ENCODE assay signal across 24 cellular contexts in genomic region chr2:159177357-159177756, GRCh38.
DNase-seq lines count a peak whose midpoint lies in the region; ATAC-seq and TF ChIP-seq lines count a peak whose summit lies in the region.
"Had no signal": no experiment of that assay in that cellular context is flagged by ENCODE, and none has a peak within 500 bp of the region (broad histone marks: within the 10 kb centered on the region; RNA-seq: fewer than 3 reads in every experiment).

No MANE protein-coding gene starts in this region.

- DNase-seq in left ventricle myocardium inferior (no peak), right cardiac atrium (no peak), endothelial cell (ENCODE audit: low spot score) (no peak), neural crest cell (ENCODE audit: low read depth, low spot score) (no peak), SK-N-DZ (ENCODE audit: low spot score) (no peak), NOMO-1 treated with dmso at 0.1 percent for 144 hours (lab: John Stamatoyannopoulos, UW; ENCODE audit: unreplicated experiment) (no peak)
- DNase-seq in activated effector memory CD4-positive, alpha-beta T cell treated with Interleukin-2 at 50 U/mL for 16 hours = no peak
- DNase-seq: ACHN; AML-193; BE2C; CD4-positive, alpha-beta T cell; CD8-positive, alpha-beta memory T cell; DMS 273 treated with DMSO at 0.1 percent for 48 hours; DMS79; EL; GDM1; GM23248; H9 had no signal

- TF ChIP-seq CTCF in left ventricle myocardium inferior (IDR thresholded peaks at IDR 0.05; ENCODE audit: borderline replicate concordance) = no peak
- no peak for TF ChIP-seq CTCF in VCaP (conservative IDR thresholded peaks at IDR 0.05)
- no peak for TF ChIP-seq CTCF in endothelial cell (IDR thresholded peaks at IDR 0.05; ENCODE audit: unreplicated experiment)
- TF ChIP-seq CTCF in neural crest cell (conservative IDR thresholded peaks at IDR 0.05) = no peak

- H3K9me3 ChIP-seq in left ventricle myocardium inferior (replicated peaks) (no peaks in the 10 kb centered on the region), right cardiac atrium (ENCODE audit: control insufficient read depth, low read length) (no peaks in the 10 kb centered on the region)
- H3K9me3 ChIP-seq: BE2C; BLaER1 treated with 17β-estradiol and CSF1 and Interleukin-3, amounts not matched to agents 10 nM and 100 nM had no signal

- H3K27me3 ChIP-seq in left ventricle myocardium inferior (ENCODE audit: low read depth) = no peaks in the 10 kb centered on the region
- no peaks in the 10 kb centered on the region for H3K27me3 ChIP-seq in right cardiac atrium (ENCODE audit: control insufficient read depth, insufficient read depth)
- H3K27me3 ChIP-seq: BE2C; BLaER1 treated with 17β-estradiol and CSF1 and Interleukin-3, amounts not matched to agents 10 nM and 100 nM had no signal

- H3K27ac ChIP-seq in left ventricle myocardium inferior (replicated peaks) (peak overlapping the region; percentile 43), right cardiac atrium (ENCODE audit: low read length) (no peak overlapping the region), VCaP (peak overlapping the region; percentile 42)
- H3K27ac ChIP-seq: 22Rv1; BLaER1 treated with 17β-estradiol and CSF1 and Interleukin-3, amounts not matched to agents 10 nM and 100 nM; GM23248 had no signal

- H3K36me3 Mint-ChIP-seq in endothelial cell (ENCODE audit: low read depth, unreplicated experiment) = peaks cover 73% of the 10 kb centered on the region
- H3K36me3 Mint-ChIP-seq in neural crest cell (ENCODE audit: low read depth) = peaks cover 10% of the 10 kb centered on the region
- H3K36me3 Mint-ChIP-seq: CD14-positive monocyte had no signal

- H3K36me3 ChIP-seq in left ventricle myocardium inferior = peaks cover 80% of the 10 kb centered on the region
- H3K36me3 ChIP-seq: BLaER1 treated with 17β-estradiol and CSF1 and Interleukin-3, amounts not matched to agents 10 nM and 100 nM had no signal

- peaks cover 15% of the 10 kb centered on the region for H3K27me3 Mint-ChIP-seq in endothelial cell (ENCODE audit: unreplicated experiment)
- no peaks in the 10 kb centered on the region for H3K27me3 Mint-ChIP-seq in neural crest cell (ENCODE audit: low read depth)
- H3K27me3 Mint-ChIP-seq: CD4-positive, alpha-beta T cell had no signal

- H3K27ac Mint-ChIP-seq in endothelial cell (ENCODE audit: unreplicated experiment) (no peak overlapping the region), neural crest cell (ENCODE audit: unreplicated experiment) (peak overlapping the region; percentile 35)
- H3K27ac Mint-ChIP-seq: CD14-positive monocyte; CD4-positive, alpha-beta T cell; H9 had no signal

- H3K9me3 Mint-ChIP-seq in endothelial cell (ENCODE audit: unreplicated experiment) (no peaks in the 10 kb centered on the region), neural crest cell (no peaks in the 10 kb centered on the region)
- H3K9me3 Mint-ChIP-seq: CD14-positive monocyte; CD4-positive, alpha-beta T cell; CD8-positive, alpha-beta memory T cell; H9 had no signal

- H3K4me1 Mint-ChIP-seq in endothelial cell (ENCODE audit: unreplicated experiment) (peaks cover 6% of the 10 kb centered on the region), neural crest cell (peaks cover 23% of the 10 kb centered on the region)
- H3K4me1 Mint-ChIP-seq: CD14-positive monocyte; CD8-positive, alpha-beta memory T cell; H9 had no signal

- H3K4me3 Mint-ChIP-seq in endothelial cell (ENCODE audit: unreplicated experiment) (peak overlapping the region; percentile 10), neural crest cell (no peak overlapping the region)
- H3K4me3 Mint-ChIP-seq: CD14-positive monocyte; CD4-positive, alpha-beta T cell; CD8-positive, alpha-beta memory T cell; H9 had no signal

- WGBS in right cardiac atrium = 90% methylated on average over 3 of the region's 3 CpGs

- no peak for ATAC-seq in right cardiac atrium
- ATAC-seq: GM12878, HCT116 had no signal

- H3K4me1 ChIP-seq in left ventricle myocardium inferior = peaks cover 62% of the 10 kb centered on the region
- peaks cover 2% of the 10 kb centered on the region for H3K4me1 ChIP-seq in right cardiac atrium (ENCODE audit: control insufficient read depth, insufficient read depth, low read length)
- H3K4me1 ChIP-seq: BE2C had no signal

- no peak overlapping the region for H3K4me3 ChIP-seq in left ventricle myocardium inferior
- H3K4me3 ChIP-seq in right cardiac atrium (ENCODE audit: low read length) = no peak overlapping the region
- H3K4me3 ChIP-seq: BLaER1 treated with 17β-estradiol and CSF1 and Interleukin-3, amounts not matched to agents 10 nM and 100 nM; GM12878; GM23248 had no signal

- intact Hi-C loops in left ventricle myocardium inferior (cut with micrococcal nuclease) = no loop called here
- intact Hi-C loops in right cardiac atrium (cut with DNase I) = no loop called here
